Comparison of ENCODE assay signal across 8 cellular contexts in genomic region chr20:21102691-21103311, GRCh38. TPM values are rescaled to one million over a fixed set of nuclear protein-coding genes. Genes with fewer than 3 reads are reported as not detected.
DNase-seq lines count a peak whose midpoint lies in the region; ATAC-seq and TF ChIP-seq lines count a peak whose summit lies in the region.
"Had no signal": no experiment of that assay in that cellular context is flagged by ENCODE, and none has a peak within 500 bp of the region (broad histone marks: within the 10 kb centered on the region; RNA-seq: fewer than 3 reads in every experiment).

No MANE protein-coding gene starts in this region.

- no peak overlapping the region for H2AK5ac ChIP-seq in mesenchymal stem cell (ENCODE audit: low read length, severe bottlenecking)

- CTCF ChIA-PET in mammary epithelial cell (lab: Charles Lee; ENCODE audit: low non-redundant PET), result no interaction called here

- H2AFZ ChIP-seq in mammary epithelial cell (ENCODE audit: low read depth, low read length), result peak overlapping the region; percentile 63
- no peak overlapping the region for H2AFZ ChIP-seq in mesenchymal stem cell (ENCODE audit: low read depth, low read length)

- TF ChIP-seq CTCF in mammary epithelial cell (conservative IDR thresholded peaks at IDR 0.05 in 1 of 2, IDR thresholded peaks at IDR 0.05 in 1 of 2; ENCODE audit: extremely low read depth in 1 of 2, insufficient read depth in 1 of 2, low read depth in 1 of 2, low read length in 2 of 2), result no peak
- TF ChIP-seq CTCF in thyroid gland (IDR thresholded peaks at IDR 0.05), result no peak

- H3K36me3 ChIP-seq in mammary epithelial cell (ENCODE audit: insufficient read depth, low read length), result no peaks in the 10 kb centered on the region
- H3K36me3 ChIP-seq in mesenchymal stem cell (ENCODE audit: control insufficient read depth in 1 of 2, insufficient read depth in 2 of 2, low read depth in 1 of 2, low read length in 2 of 2), result no peaks in the 10 kb centered on the region
- H3K36me3 ChIP-seq in thyroid gland, result no peaks in the 10 kb centered on the region

- in situ Hi-C loops in mammary epithelial cell (cut with MboI; ENCODE audit: low sequenced_read_pairs in 2 of 2), result no loop called here

- WGBS in mammary epithelial cell (ENCODE audit: low coverage, missing lambda C conversion rate), result under 1% methylated on average over 35 of the region's 35 CpGs
- 2% methylated on average over 35 of the region's 35 CpGs for WGBS in mesenchymal stem cell
- 2 to 4% methylated on average over 25 to 31 of the region's 35 CpGs for WGBS in thyroid gland, 2 donors

- dilution Hi-C loops in mammary epithelial cell (cut with HindIII; ENCODE audit: low sequenced_read_pairs), result no loop called here

- peak overlapping the region in 1 of 2 experiments; percentile 12 for H3K14ac ChIP-seq in mesenchymal stem cell (ENCODE audit: low read length in 2 of 2)

- peak; percentile 41 for ATAC-seq in GM18907 (IDR thresholded peaks at IDR 0.05; ENCODE audit: unreplicated experiment)
- no peak for ATAC-seq in HG02642 (IDR thresholded peaks at IDR 0.05; ENCODE audit: poor library complexity, unreplicated experiment)
- ATAC-seq in GM19455 (IDR thresholded peaks at IDR 0.05; ENCODE audit: unreplicated experiment), result no peak

- H3K79me2 ChIP-seq in mammary epithelial cell (ENCODE audit: insufficient read depth, low read length), result no peaks in the 10 kb centered on the region

- no peak for TF ChIP-seq POLR2A in thyroid gland (IDR thresholded peaks at IDR 0.05)

- H2BK120ac ChIP-seq in mesenchymal stem cell (ENCODE audit: low read depth, low read length), result no peak overlapping the region

- no peak overlapping the region for H3K4ac ChIP-seq in mesenchymal stem cell (ENCODE audit: low read depth in 1 of 2, low read length in 2 of 2)

- H3K79me1 ChIP-seq in mesenchymal stem cell (replicated peaks; ENCODE audit: low read length, poor library complexity, severe bottlenecking), result no peaks in the 10 kb centered on the region

- BruUV-seq in mammary epithelial cell (replicated peaks; lab: Mats Ljungman, UMichigan), result no TSS peak

- no peak overlapping the region for H3K18ac ChIP-seq in mesenchymal stem cell (ENCODE audit: low read depth in 1 of 2, low read length in 2 of 2)

- H4K8ac ChIP-seq in mesenchymal stem cell (ENCODE audit: low read length), result no peak overlapping the region

- H3K4me3 ChIP-seq in mammary epithelial cell (replicated peaks in 1 of 3; ENCODE audit: insufficient read depth in 1 of 3, low read depth in 2 of 3, low read length in 3 of 3), result peak overlapping the region in 2 of 3 experiments; percentile 25 to 35
- peak overlapping the region; percentile 2 to 56 for H3K4me3 ChIP-seq in mesenchymal stem cell (ENCODE audit: insufficient read depth in 1 of 2, low read depth in 1 of 2, low read length in 2 of 2)
- H3K4me3 ChIP-seq in thyroid gland (replicated peaks in 1 of 3), result peak overlapping the region in 1 of 3 donors; percentile 18
- H3K4me3 ChIP-seq: SK-N-MC had no signal

- no peak overlapping the region for H2BK5ac ChIP-seq in mesenchymal stem cell (ENCODE audit: low read depth, low read length, poor library complexity, severe bottlenecking)

- peak overlapping the region; percentile 86 for H3K4me2 ChIP-seq in mammary epithelial cell (ENCODE audit: insufficient read depth, low read depth, low read length)
- peak overlapping the region; percentile 4 for H3K4me2 ChIP-seq in mesenchymal stem cell (ENCODE audit: low read length, poor library complexity, severe bottlenecking)

- H4K20me1 ChIP-seq in mammary epithelial cell (ENCODE audit: insufficient read depth, low read length), result no peaks in the 10 kb centered on the region

- peak overlapping the region in 1 of 2 experiments; percentile 42 for H3K23ac ChIP-seq in mesenchymal stem cell (ENCODE audit: low read length in 2 of 2)

- intact Hi-C loops in mammary epithelial cell (cut with micrococcal nuclease) (no loop called here), thyroid gland (cut with DNase I) (no loop called here)

- no peak overlapping the region for H4K91ac ChIP-seq in mesenchymal stem cell (ENCODE audit: low read length)

- peak; percentile 74 for DNase-seq in NCI-H69 (lab: John Stamatoyannopoulos, UW)
- peak; percentile 35 for DNase-seq in mammary epithelial cell
- peak; percentile 20 for DNase-seq in mesenchymal stem cell
- peak; percentile 51 to 61 for DNase-seq in thyroid gland

- H3K27me3 ChIP-seq in mammary epithelial cell (ENCODE audit: insufficient read depth, low read length) (peaks cover 78% of the 10 kb centered on the region), mesenchymal stem cell (ENCODE audit: control insufficient read depth in 1 of 2, insufficient read depth in 1 of 2, low read length in 2 of 2) (peaks cover 90 to 98% of the 10 kb centered on the region in 2 experiments), thyroid gland (peaks cover 73% of the 10 kb centered on the region)

- no peak overlapping the region for H3K9ac ChIP-seq in mammary epithelial cell (ENCODE audit: insufficient read depth, low read length)
- H3K9ac ChIP-seq in mesenchymal stem cell (ENCODE audit: low read length), result no peak overlapping the region

- peaks cover 25% of the 10 kb centered on the region for H3K4me1 ChIP-seq in mammary epithelial cell (ENCODE audit: insufficient read depth, low read length)
- H3K4me1 ChIP-seq in mesenchymal stem cell (ENCODE audit: control insufficient read depth, insufficient read depth, low read depth, low read length), result peaks cover 33% of the 10 kb centered on the region
- peaks cover 30 to 50% of the 10 kb centered on the region in 2 donors for H3K4me1 ChIP-seq in thyroid gland

- no peak overlapping the region for H2BK15ac ChIP-seq in mesenchymal stem cell (ENCODE audit: low read depth, poor library complexity, severe bottlenecking)

- H2BK12ac ChIP-seq in mesenchymal stem cell (ENCODE audit: low read length in 2 of 2), result no peak overlapping the region

- H3K27ac ChIP-seq in mammary epithelial cell (ENCODE audit: insufficient read depth, low read depth, low read length), result no peak overlapping the region
- H3K27ac ChIP-seq in mesenchymal stem cell (ENCODE audit: low read length, poor library complexity, severe bottlenecking), result no peak overlapping the region
- H3K27ac ChIP-seq in thyroid gland, result no peak overlapping the region
- H3K27ac ChIP-seq: SK-N-MC had no signal

- no peaks in the 10 kb centered on the region for H3K9me3 ChIP-seq in mammary epithelial cell (replicated peaks; ENCODE audit: insufficient read depth, low read length)
- H3K9me3 ChIP-seq in mesenchymal stem cell (ENCODE audit: control insufficient read depth, low read length), result no peaks in the 10 kb centered on the region
- H3K9me3 ChIP-seq in thyroid gland, result no peaks in the 10 kb centered on the region

RNA-seq across cellular contexts. Expression of gene LINC00237, which starts 3.4 kb away (rescaled TPM):
- total RNA-seq in mammary epithelial cell (not detected), thyroid gland (under 1 TPM in 1 of 4 donors, not detected in 3; 0.33 TPM)
- polyA plus RNA-seq in mammary epithelial cell, result not detected
- not detected for polyA minus RNA-seq in mammary epithelial cell
- polyA plus RNA-seq in mesenchymal stem cell (2013, experiment 1 of 2), result not detected
- not detected for polyA plus RNA-seq in mesenchymal stem cell (2013, experiment 2 of 2)

RNA-seq across cellular contexts. Expression of gene KIZ, which starts 23.1 kb away (rescaled TPM):
- total RNA-seq in mammary epithelial cell, result 10 to 100 TPM; 18.3 to 56.1 TPM
- polyA plus RNA-seq in mammary epithelial cell, result 19.4 TPM
- 7.8 TPM for polyA minus RNA-seq in mammary epithelial cell
- polyA plus RNA-seq in mesenchymal stem cell (2013, experiment 1 of 2), result 12.6 TPM
- 10.5 TPM for polyA plus RNA-seq in mesenchymal stem cell (2013, experiment 2 of 2)
- 10 to 100 TPM; 46.7 to 73.0 (median 48.6) TPM for total RNA-seq in thyroid gland

Comparison
In these comparisons a context has a peak if more than half of its experiments do, and no peak if none do; other contexts are left out.
1. DNase-seq: peak in every context shown above with its lines; median percentile 74 in NCI-H69; 56 in thyroid gland; 35 in mammary epithelial cell; 20 in mesenchymal stem cell.